In the genomic region with DNA sequence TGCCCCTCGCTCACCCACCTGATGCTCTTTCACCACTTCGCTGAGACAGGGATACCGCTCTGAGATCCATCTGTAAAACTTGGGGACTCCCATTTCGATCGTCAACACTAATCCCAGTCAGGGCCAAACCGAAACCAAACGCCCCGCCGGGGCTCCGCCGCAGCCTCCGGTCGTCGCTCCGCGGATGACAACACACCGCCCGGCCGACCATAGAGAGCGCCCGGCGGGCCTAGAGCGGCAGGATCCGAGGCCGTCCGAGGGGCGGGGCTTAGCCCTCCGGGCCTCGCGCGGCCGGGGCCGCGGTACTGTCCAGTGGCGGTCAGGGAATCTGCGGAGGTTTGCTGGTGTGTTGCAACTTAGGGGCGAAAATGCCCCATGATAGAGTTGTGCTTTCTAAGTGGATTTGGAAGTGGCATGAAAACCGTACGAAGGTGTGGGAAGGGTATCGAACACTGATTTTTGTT, we compare ENCODE assay signal across 1 cellular context.
TF ChIP-seq lines count a peak whose summit lies in the region.

A gene with protein sequence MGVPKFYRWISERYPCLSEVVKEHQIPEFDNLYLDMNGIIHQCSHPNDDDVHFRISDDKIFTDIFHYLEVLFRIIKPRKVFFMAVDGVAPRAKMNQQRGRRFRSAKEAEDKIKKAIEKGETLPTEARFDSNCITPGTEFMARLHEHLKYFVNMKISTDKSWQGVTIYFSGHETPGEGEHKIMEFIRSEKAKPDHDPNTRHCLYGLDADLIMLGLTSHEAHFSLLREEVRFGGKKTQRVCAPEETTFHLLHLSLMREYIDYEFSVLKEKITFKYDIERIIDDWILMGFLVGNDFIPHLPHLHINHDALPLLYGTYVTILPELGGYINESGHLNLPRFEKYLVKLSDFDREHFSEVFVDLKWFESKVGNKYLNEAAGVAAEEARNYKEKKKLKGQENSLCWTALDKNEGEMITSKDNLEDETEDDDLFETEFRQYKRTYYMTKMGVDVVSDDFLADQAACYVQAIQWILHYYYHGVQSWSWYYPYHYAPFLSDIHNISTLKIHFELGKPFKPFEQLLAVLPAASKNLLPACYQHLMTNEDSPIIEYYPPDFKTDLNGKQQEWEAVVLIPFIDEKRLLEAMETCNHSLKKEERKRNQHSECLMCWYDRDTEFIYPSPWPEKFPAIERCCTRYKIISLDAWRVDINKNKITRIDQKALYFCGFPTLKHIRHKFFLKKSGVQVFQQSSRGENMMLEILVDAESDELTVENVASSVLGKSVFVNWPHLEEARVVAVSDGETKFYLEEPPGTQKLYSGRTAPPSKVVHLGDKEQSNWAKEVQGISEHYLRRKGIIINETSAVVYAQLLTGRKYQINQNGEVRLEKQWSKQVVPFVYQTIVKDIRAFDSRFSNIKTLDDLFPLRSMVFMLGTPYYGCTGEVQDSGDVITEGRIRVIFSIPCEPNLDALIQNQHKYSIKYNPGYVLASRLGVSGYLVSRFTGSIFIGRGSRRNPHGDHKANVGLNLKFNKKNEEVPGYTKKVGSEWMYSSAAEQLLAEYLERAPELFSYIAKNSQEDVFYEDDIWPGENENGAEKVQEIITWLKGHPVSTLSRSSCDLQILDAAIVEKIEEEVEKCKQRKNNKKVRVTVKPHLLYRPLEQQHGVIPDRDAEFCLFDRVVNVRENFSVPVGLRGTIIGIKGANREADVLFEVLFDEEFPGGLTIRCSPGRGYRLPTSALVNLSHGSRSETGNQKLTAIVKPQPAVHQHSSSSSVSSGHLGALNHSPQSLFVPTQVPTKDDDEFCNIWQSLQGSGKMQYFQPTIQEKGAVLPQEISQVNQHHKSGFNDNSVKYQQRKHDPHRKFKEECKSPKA (N-terminal part only) (minus strand): TSS at position 186 of the 464 bp plus-strand sequence. CDS start 93 bp downstream, at position 93.

TF ChIP-seq in K562, 482 proteins besides CTCF, POLR2A, EP300 and RAD21 (continued from another document and continues in another):
- TF ChIP-seq, protein P1, sequence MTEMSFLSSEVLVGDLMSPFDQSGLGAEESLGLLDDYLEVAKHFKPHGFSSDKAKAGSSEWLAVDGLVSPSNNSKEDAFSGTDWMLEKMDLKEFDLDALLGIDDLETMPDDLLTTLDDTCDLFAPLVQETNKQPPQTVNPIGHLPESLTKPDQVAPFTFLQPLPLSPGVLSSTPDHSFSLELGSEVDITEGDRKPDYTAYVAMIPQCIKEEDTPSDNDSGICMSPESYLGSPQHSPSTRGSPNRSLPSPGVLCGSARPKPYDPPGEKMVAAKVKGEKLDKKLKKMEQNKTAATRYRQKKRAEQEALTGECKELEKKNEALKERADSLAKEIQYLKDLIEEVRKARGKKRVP (CRISPR knock-in tag; IDR thresholded peaks at IDR 0.05): 0 out of 2 replicates have a peak, but pooled peaks have one; percentile 25
- TF ChIP-seq PHF20 (IDR thresholded peaks at IDR 0.05; ENCODE audit: partially characterized antibody) (peak; percentile 90), HDAC2 (IDR thresholded peaks at IDR 0.05) (no peak), CCNT2 (IDR thresholded peaks at IDR 0.05; ENCODE audit: borderline replicate concordance, extremely low read depth, insufficient read length, low read depth, low read length) (peak; percentile 97), STAG1 (CRISPR knock-in tag; IDR thresholded peaks at IDR 0.05; ENCODE audit: borderline replicate concordance) (no peak), CBFB (CRISPR knock-in tag; IDR thresholded peaks at IDR 0.05) (peak; percentile 26; the same call in 1 of the 2 replicates), ZNF707 (CRISPR knock-in tag; conservative IDR thresholded peaks at IDR 0.05) (no peak), KLF1 (tag; IDR thresholded peaks at IDR 0.05) (no peak), ZFP1 (CRISPR knock-in tag; IDR thresholded peaks at IDR 0.05) (no peak), ZNF232 (CRISPR knock-in tag; IDR thresholded peaks at IDR 0.05) (no peak), HDAC8 (tag; IDR thresholded peaks at IDR 0.05) (no peak), ILK (tag; IDR thresholded peaks at IDR 0.05; ENCODE audit: borderline replicate concordance, low read depth) (no peak), RB1 (IDR thresholded peaks at IDR 0.05; ENCODE audit: low read depth) (peak; percentile 73), BRD4 (IDR thresholded peaks at IDR 0.05) (no peak), GATA2 (CRISPR knock-in tag; IDR thresholded peaks at IDR 0.05) (no peak), MEF2A (IDR thresholded peaks at IDR 0.05; ENCODE audit: control insufficient read depth, low read depth, low read length) (no peak), ZFX (CRISPR knock-in tag; IDR thresholded peaks at IDR 0.05) (peak; percentile 82), TEAD2 (tag; IDR thresholded peaks at IDR 0.05) (no peak), PURB (CRISPR knock-in tag; IDR thresholded peaks at IDR 0.05; ENCODE audit: low read depth) (no peak), GTF2A2 (tag; IDR thresholded peaks at IDR 0.05) (no peak), MYC (IDR thresholded peaks at IDR 0.05; ENCODE audit: low read depth, low read length) (peak; percentile 80), MYC (CRISPR knock-in tag; IDR thresholded peaks at IDR 0.05; ENCODE audit: borderline replicate concordance, low read depth) (no peak), ATF1 (CRISPR knock-in tag; IDR thresholded peaks at IDR 0.05) (peak; percentile 87), ATF1 (tag; IDR thresholded peaks at IDR 0.05) (peak; percentile 98), SMARCA4 (IDR thresholded peaks at IDR 0.05) (no peak), ZNF76 (CRISPR knock-in tag; IDR thresholded peaks at IDR 0.05; ENCODE audit: borderline replicate concordance) (no peak), ZNF436 (CRISPR knock-in tag; IDR thresholded peaks at IDR 0.05) (no peak), SIN3A (IDR thresholded peaks at IDR 0.05; ENCODE audit: borderline replicate concordance in 2 of 2, control insufficient read depth in 1 of 2, low read depth in 2 of 2, low read length in 2 of 2) (peak; percentile 62 to 78; a peak in 2 of 4 replicates), PYGO2 (tag; IDR thresholded peaks at IDR 0.05) (no peak), NR2C2 (CRISPR knock-in tag; IDR thresholded peaks at IDR 0.05) (no peak), NR2C2 (tag; IDR thresholded peaks at IDR 0.05) (peak; percentile 68), ZNF354B (CRISPR knock-in tag; IDR thresholded peaks at IDR 0.05) (no peak), OTX1 (CRISPR knock-in tag; IDR thresholded peaks at IDR 0.05) (no peak), ASH1L (IDR thresholded peaks at IDR 0.05; ENCODE audit: borderline replicate concordance, low read depth, partially characterized antibody) (no peak), FOSL1 (tag; conservative IDR thresholded peaks at IDR 0.05) (peak; percentile 57; the same call in 1 of the 2 replicates), TAF1 (IDR thresholded peaks at IDR 0.05; ENCODE audit: control insufficient read depth, extremely low read depth, insufficient read depth, low read length, severe bottlenecking) (peak; percentile 95), ZNF23 (CRISPR knock-in tag; IDR thresholded peaks at IDR 0.05) (no peak), HMGN3 (IDR thresholded peaks at IDR 0.05; ENCODE audit: borderline replicate concordance, extremely low read depth, insufficient read length, low read depth, low read length) (peak; percentile 95), ILF3 (IDR thresholded peaks at IDR 0.05; ENCODE audit: borderline replicate concordance) (no peak), ZNF12 (CRISPR knock-in tag; IDR thresholded peaks at IDR 0.05) (peak; percentile 68; the same call in 1 of the 2 replicates), BMI1 (IDR thresholded peaks at IDR 0.05; ENCODE audit: low read length) (no peak), ZNF133 (CRISPR knock-in tag; IDR thresholded peaks at IDR 0.05) (no peak), TSC22D4 (tag; IDR thresholded peaks at IDR 0.05) (no peak), ZZZ3 (IDR thresholded peaks at IDR 0.05) (peak; percentile 47; the same call in 1 of the 2 replicates), NEUROD1 (IDR thresholded peaks at IDR 0.05; ENCODE audit: borderline replicate concordance, low read depth, low read length, partially characterized antibody) (peak; percentile 48), ZC3H4 (CRISPR knock-in tag; IDR thresholded peaks at IDR 0.05; ENCODE audit: borderline replicate concordance) (no peak), ZNF79 (CRISPR knock-in tag; IDR thresholded peaks at IDR 0.05; ENCODE audit: low read depth) (no peak), CREB1 (IDR thresholded peaks at IDR 0.05) (peak; percentile 96), CREB1 (CRISPR knock-in tag; IDR thresholded peaks at IDR 0.05) (peak; percentile 97), PHF8 (IDR thresholded peaks at IDR 0.05; ENCODE audit: borderline replicate concordance, low read length) (peak; percentile 83), ZNF408 (CRISPR knock-in tag; IDR thresholded peaks at IDR 0.05; ENCODE audit: low read depth) (no peak), CC2D1A (IDR thresholded peaks at IDR 0.05) (no peak; the same call in 1 of the 2 replicates), NCOA1 (IDR thresholded peaks at IDR 0.05; ENCODE audit: low read depth) (no peak)
- TF ChIP-seq, protein P2, sequence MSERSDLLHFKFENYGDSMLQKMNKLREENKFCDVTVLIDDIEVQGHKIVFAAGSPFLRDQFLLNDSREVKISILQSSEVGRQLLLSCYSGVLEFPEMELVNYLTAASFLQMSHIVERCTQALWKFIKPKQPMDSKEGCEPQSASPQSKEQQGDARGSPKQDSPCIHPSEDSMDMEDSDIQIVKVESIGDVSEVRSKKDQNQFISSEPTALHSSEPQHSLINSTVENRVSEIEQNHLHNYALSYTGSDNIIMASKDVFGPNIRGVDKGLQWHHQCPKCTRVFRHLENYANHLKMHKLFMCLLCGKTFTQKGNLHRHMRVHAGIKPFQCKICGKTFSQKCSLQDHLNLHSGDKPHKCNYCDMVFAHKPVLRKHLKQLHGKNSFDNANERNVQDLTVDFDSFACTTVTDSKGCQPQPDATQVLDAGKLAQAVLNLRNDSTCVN (CRISPR knock-in tag; IDR thresholded peaks at IDR 0.05): no peak
- TF ChIP-seq, protein P3, sequence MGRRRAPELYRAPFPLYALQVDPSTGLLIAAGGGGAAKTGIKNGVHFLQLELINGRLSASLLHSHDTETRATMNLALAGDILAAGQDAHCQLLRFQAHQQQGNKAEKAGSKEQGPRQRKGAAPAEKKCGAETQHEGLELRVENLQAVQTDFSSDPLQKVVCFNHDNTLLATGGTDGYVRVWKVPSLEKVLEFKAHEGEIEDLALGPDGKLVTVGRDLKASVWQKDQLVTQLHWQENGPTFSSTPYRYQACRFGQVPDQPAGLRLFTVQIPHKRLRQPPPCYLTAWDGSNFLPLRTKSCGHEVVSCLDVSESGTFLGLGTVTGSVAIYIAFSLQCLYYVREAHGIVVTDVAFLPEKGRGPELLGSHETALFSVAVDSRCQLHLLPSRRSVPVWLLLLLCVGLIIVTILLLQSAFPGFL (CRISPR knock-in tag; IDR thresholded peaks at IDR 0.05): no peak
- TF ChIP-seq, protein P4, sequence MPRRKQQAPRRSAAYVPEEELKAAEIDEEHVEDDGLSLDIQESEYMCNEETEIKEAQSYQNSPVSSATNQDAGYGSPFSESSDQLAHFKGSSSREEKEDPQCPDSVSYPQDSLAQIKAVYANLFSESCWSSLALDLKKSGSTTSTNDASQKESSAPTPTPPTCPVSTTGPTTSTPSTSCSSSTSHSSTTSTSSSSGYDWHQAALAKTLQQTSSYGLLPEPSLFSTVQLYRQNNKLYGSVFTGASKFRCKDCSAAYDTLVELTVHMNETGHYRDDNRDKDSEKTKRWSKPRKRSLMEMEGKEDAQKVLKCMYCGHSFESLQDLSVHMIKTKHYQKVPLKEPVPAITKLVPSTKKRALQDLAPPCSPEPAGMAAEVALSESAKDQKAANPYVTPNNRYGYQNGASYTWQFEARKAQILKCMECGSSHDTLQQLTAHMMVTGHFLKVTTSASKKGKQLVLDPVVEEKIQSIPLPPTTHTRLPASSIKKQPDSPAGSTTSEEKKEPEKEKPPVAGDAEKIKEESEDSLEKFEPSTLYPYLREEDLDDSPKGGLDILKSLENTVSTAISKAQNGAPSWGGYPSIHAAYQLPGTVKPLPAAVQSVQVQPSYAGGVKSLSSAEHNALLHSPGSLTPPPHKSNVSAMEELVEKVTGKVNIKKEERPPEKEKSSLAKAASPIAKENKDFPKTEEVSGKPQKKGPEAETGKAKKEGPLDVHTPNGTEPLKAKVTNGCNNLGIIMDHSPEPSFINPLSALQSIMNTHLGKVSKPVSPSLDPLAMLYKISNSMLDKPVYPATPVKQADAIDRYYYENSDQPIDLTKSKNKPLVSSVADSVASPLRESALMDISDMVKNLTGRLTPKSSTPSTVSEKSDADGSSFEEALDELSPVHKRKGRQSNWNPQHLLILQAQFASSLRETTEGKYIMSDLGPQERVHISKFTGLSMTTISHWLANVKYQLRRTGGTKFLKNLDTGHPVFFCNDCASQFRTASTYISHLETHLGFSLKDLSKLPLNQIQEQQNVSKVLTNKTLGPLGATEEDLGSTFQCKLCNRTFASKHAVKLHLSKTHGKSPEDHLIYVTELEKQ (CRISPR knock-in tag; IDR thresholded peaks at IDR 0.05): no peak
- TF ChIP-seq, protein P5, sequence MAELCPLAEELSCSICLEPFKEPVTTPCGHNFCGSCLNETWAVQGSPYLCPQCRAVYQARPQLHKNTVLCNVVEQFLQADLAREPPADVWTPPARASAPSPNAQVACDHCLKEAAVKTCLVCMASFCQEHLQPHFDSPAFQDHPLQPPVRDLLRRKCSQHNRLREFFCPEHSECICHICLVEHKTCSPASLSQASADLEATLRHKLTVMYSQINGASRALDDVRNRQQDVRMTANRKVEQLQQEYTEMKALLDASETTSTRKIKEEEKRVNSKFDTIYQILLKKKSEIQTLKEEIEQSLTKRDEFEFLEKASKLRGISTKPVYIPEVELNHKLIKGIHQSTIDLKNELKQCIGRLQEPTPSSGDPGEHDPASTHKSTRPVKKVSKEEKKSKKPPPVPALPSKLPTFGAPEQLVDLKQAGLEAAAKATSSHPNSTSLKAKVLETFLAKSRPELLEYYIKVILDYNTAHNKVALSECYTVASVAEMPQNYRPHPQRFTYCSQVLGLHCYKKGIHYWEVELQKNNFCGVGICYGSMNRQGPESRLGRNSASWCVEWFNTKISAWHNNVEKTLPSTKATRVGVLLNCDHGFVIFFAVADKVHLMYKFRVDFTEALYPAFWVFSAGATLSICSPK (IDR thresholded peaks at IDR 0.05; ENCODE audit: borderline replicate concordance): no peak
- TF ChIP-seq, protein P6, sequence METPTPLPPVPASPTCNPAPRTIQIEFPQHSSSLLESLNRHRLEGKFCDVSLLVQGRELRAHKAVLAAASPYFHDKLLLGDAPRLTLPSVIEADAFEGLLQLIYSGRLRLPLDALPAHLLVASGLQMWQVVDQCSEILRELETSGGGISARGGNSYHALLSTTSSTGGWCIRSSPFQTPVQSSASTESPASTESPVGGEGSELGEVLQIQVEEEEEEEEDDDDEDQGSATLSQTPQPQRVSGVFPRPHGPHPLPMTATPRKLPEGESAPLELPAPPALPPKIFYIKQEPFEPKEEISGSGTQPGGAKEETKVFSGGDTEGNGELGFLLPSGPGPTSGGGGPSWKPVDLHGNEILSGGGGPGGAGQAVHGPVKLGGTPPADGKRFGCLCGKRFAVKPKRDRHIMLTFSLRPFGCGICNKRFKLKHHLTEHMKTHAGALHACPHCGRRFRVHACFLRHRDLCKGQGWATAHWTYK (CRISPR knock-in tag; IDR thresholded peaks at IDR 0.05): no peak
- TF ChIP-seq, protein P7, sequence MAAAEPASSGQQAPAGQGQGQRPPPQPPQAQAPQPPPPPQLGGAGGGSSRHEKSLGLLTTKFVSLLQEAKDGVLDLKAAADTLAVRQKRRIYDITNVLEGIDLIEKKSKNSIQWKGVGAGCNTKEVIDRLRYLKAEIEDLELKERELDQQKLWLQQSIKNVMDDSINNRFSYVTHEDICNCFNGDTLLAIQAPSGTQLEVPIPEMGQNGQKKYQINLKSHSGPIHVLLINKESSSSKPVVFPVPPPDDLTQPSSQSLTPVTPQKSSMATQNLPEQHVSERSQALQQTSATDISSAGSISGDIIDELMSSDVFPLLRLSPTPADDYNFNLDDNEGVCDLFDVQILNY (CRISPR knock-in tag; IDR thresholded peaks at IDR 0.05): no peak
